Comparison of ENCODE assay signal across 28 cellular contexts in the genomic region with DNA sequence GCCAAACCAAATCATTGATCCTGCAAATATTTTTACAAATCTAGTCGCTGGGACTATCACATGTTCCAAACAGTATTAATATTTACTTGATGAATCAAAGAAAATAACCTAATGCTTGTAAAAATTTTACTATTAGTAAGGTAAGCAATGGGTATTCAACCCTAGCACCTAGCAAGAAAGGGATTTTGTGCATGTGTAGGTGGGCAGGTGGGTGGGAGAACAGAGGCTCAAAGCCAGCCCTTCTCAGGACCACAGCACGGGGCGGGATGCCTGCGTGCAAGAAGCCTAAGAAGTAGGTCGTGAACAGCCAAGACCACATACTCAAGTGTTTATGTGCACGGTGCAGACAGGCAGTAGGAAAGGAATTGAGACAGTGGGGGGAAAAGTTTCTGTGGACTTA.
"Had no signal": no experiment of that assay in that cellular context is flagged by ENCODE, and none has a peak within 500 bp of the region (broad histone marks: within the 10 kb centered on the region; RNA-seq: fewer than 3 reads in every experiment).

No MANE protein-coding gene starts in this region.

- H3K4me1 ChIP-seq: neural progenitor cell, parathyroid adenoma, psoas muscle, right lobe of liver, stomach, vagina had no signal

- H3K9ac ChIP-seq: neural progenitor cell, parathyroid adenoma had no signal

- H3K27ac Mint-ChIP-seq: nephron; neural progenitor cell; progenitor cell of endocrine pancreas; stimulated activated effector memory CD8-positive, alpha-beta T cell treated with anti-CD3 and anti-CD28 coated beads, Interleukin-12 subunit alpha, Interleukin-12 subunit beta, amount 100 ng/mL, for 72 hours; stimulated activated naive B cell treated with anti-CD40 and anti-IgM and Interleukin-4, amounts not matched to agents 10 μg/mL and 1 μg/mL and 100 μg/mL, for 72 hours; stimulated activated naive CD8-positive, alpha-beta T cell treated with anti-CD3 and anti-CD28 coated beads, Interleukin-15, Interleukin-2, amounts not matched to agents 100 ng/mL and 50 ng/mL, for 24 hours had no signal

- H3K4me3 Mint-ChIP-seq: nephron; neural progenitor cell; stimulated activated effector memory CD8-positive, alpha-beta T cell treated with anti-CD3 and anti-CD28 coated beads, Interleukin-12 subunit alpha, Interleukin-12 subunit beta, amount 100 ng/mL, for 72 hours; stimulated activated naive B cell treated with anti-CD40 and anti-IgM and Interleukin-4, amounts not matched to agents 10 μg/mL and 1 μg/mL and 100 μg/mL, for 72 hours; stimulated activated naive CD8-positive, alpha-beta T cell treated with anti-CD3 and anti-CD28 coated beads, Interleukin-15, Interleukin-2, amounts not matched to agents 100 ng/mL and 50 ng/mL, for 24 hours had no signal

- H3K4me1 Mint-ChIP-seq: stimulated activated naive B cell treated with anti-CD40 and anti-IgM and Interleukin-4, amounts not matched to agents 10 μg/mL and 1 μg/mL and 100 μg/mL, for 72 hours had no signal

- H3K4me3 ChIP-seq: neural progenitor cell, ovary, psoas muscle, right lobe of liver, sigmoid colon, stomach, thoracic aorta, thyroid gland, tibial nerve, upper lobe of left lung, vagina had no signal

- H3K9me3 ChIP-seq: ovary, psoas muscle, right lobe of liver, sigmoid colon, stomach, thoracic aorta, thyroid gland, tibial nerve, upper lobe of left lung, vagina had no signal

- H3K27me3 Mint-ChIP-seq: stimulated activated naive B cell treated with anti-CD40 and anti-IgM and Interleukin-4, amounts not matched to agents 10 μg/mL and 1 μg/mL and 100 μg/mL, for 72 hours; stimulated activated naive CD8-positive, alpha-beta T cell treated with anti-CD3 and anti-CD28 coated beads, Interleukin-15, Interleukin-2, amounts not matched to agents 100 ng/mL and 50 ng/mL, for 24 hours had no signal

- DNase-seq: occipital lobe; ovary; posterior cingulate gyrus; psoas muscle; right cardiac atrium; right lobe of liver; sigmoid colon; small intestine; stimulated activated CD4-positive, alpha-beta T cell treated with anti-CD3 and anti-CD28 coated beads, Interleukin-15, amount 100 ng/mL, for 24 hours; stimulated activated CD4-positive, alpha-beta T cell treated with anti-CD3 and anti-CD28 coated beads, Interleukin-2, amount 100 ng/mL, for 24 hours; stimulated activated CD4-positive, alpha-beta T cell treated with anti-CD3 and anti-CD28 coated beads, Interleukin-2, amount 100 ng/mL, for 48 hours; stimulated activated CD4-positive, alpha-beta T cell treated with anti-CD3 and anti-CD28 coated beads, Interleukin-4, amount 100 ng/mL, for 24 hours; stimulated activated naive B cell treated with anti-CD40 and anti-IgM and Interleukin-4, amounts not matched to agents 10 μg/mL and 1 μg/mL and 100 μg/mL, for 72 hours; stimulated activated naive CD4-positive, alpha-beta T cell treated with Interleukin-2 at 50 U/mL for 16 hours; stomach; thyroid gland; trophoblast cell had no signal

- ATAC-seq: psoas muscle; right cardiac atrium; right lobe of liver; stimulated activated effector memory CD8-positive, alpha-beta T cell treated with anti-CD3 and anti-CD28 coated beads, Interleukin-12 subunit alpha, Interleukin-12 subunit beta, amount 100 ng/mL, for 72 hours; stimulated activated naive B cell treated with anti-CD40 and anti-IgM and Interleukin-4, amounts not matched to agents 10 μg/mL and 1 μg/mL and 100 μg/mL, for 72 hours had no signal

- H3K27me3 ChIP-seq: neural progenitor cell, ovary, right lobe of liver, sigmoid colon, stomach, thyroid gland, tibial nerve, upper lobe of left lung, vagina had no signal

- H3K27ac ChIP-seq: neural progenitor cell, ovary, parathyroid adenoma, psoas muscle, right lobe of liver, sigmoid colon, stomach, thoracic aorta, thyroid gland, tibial nerve, upper lobe of left lung, vagina had no signal

- H3K36me3 Mint-ChIP-seq: neural progenitor cell had no signal

- H2AFZ ChIP-seq: neural progenitor cell, parathyroid adenoma had no signal

- H3K36me3 ChIP-seq: neural progenitor cell, ovary, right lobe of liver, sigmoid colon, thoracic aorta, thyroid gland, vagina had no signal

- H3K9me3 Mint-ChIP-seq: nephron; neural progenitor cell; stimulated activated effector memory CD8-positive, alpha-beta T cell treated with anti-CD3 and anti-CD28 coated beads, Interleukin-12 subunit alpha, Interleukin-12 subunit beta, amount 100 ng/mL, for 72 hours; stimulated activated naive B cell treated with anti-CD40 and anti-IgM and Interleukin-4, amounts not matched to agents 10 μg/mL and 1 μg/mL and 100 μg/mL, for 72 hours had no signal

- H3K4me2 ChIP-seq: neural progenitor cell had no signal

- H3K79me2 ChIP-seq: parathyroid adenoma had no signal

- FAIRE-seq: small intestine, urothelium cell line had no signal
